In the genomic region with DNA sequence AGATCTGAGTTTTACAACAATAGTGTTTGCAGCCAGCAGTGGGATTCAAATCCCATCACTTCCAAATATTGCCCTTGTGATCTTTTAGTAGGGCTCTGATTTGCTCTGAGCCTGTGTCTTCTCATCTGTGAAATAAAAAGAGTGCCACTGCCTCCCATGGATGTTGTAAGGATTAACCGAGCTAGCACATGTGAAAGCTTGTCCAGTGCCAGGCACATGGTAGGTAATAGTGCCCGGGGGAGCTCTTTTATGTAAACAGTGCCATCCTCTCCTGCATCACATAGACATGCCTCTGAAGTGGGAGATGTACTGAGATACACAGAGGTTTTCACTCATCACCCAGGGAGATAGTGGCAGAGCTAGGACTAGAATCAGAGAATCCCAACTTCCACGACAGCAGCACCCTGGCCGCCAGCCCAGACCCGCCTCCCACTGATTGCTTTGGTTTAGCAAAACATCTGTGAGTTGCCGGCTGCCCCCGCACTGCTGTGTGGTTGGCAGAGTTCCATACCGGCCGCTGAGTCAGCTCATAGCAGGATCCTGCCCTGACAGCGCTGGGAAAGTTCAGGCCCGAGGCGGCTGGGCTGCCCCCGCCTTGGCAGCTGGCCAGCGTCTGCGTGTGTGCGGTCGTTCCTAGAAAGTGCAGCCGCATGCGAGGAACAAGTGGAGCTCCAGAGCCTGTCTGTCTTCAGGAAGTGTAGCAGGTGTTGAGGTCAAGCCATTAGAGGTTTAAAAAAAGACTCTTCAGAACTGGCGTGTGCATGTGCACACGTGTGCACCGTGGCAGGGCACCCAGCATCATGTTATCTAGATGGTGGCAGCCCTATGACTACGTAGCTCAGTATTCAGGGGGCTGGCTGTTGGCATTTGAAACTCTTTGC, we compare ENCODE assay signal across 8 cellular contexts. TPM values are rescaled to one million over a fixed set of nuclear protein-coding genes. Genes with fewer than 3 reads are reported as not detected.
DNase-seq lines count a peak whose midpoint lies in the region; ATAC-seq and TF ChIP-seq lines count a peak whose summit lies in the region.

No MANE protein-coding gene starts in this region.

- peaks cover 2 to 14% of the 10 kb centered on the region in 2 donors for H3K4me1 ChIP-seq in neuronal stem cell (ENCODE audit: control insufficient read depth in 2 of 2, insufficient read depth in 1 of 2, low read depth in 1 of 2, low read length in 2 of 2)
- peaks cover 20 to 78% (median 52%) of the 10 kb centered on the region in 4 donors for H3K4me1 ChIP-seq in stomach

- H3K4me2 ChIP-seq in neuronal stem cell (ENCODE audit: insufficient read depth, low read length, poor library complexity, severe bottlenecking), result no peak overlapping the region

- intact Hi-C loops in stomach (cut with DNase I; ENCODE audit: low total_unique reads), result loop anchor here (10.0 kb wide), 1 partner anchor 59 kb away; no protein-coding TSS in a partner anchor

- ATAC-seq in GM21786 (IDR thresholded peaks at IDR 0.05; ENCODE audit: unreplicated experiment), result peak; percentile 54

- no CpG with 5 or more reads among the region's 23 CpGs for WGBS in neuronal stem cell (ENCODE audit: extremely low coverage in 2 of 2, insufficient read length in 2 of 2, insufficient replicate concordance in 1 of 2), 2 donors
- 1 to 2% (median 1%) methylated on average over 18 to 23 of the region's 23 CpGs for WGBS in stomach, 5 donors

- H2AFZ ChIP-seq in neuronal stem cell (ENCODE audit: low read length), result no peak overlapping the region

- no peak overlapping the region for H3K9ac ChIP-seq in neuronal stem cell (ENCODE audit: low read depth, low read length, poor library complexity)

- no peak for TF ChIP-seq CTCF in stomach (IDR thresholded peaks at IDR 0.05)

- H3K36me3 ChIP-seq in neuronal stem cell (replicated peaks in 1 of 2; ENCODE audit: control insufficient read depth in 2 of 2, insufficient read depth in 2 of 2, low read length in 2 of 2) (peaks cover 28 to 67% of the 10 kb centered on the region in 2 donors), stomach (peaks cover 0 to 30% (median 24%) of the 10 kb centered on the region in 4 donors)

- H3K4me3 ChIP-seq in neuronal stem cell (ENCODE audit: low read length in 2 of 2) (no peak overlapping the region), stomach (peak overlapping the region in 3 of 4 donors; percentile 7 to 27 (median 22))

- H2BK12ac ChIP-seq in neuronal stem cell (ENCODE audit: low read length), result no peak overlapping the region

- H3K23ac ChIP-seq in neuronal stem cell (ENCODE audit: low read depth, low read length, poor library complexity), result peak overlapping the region; percentile 78

- H3K27ac ChIP-seq in neuronal stem cell (replicated peaks; ENCODE audit: low read length) (no peak overlapping the region), stomach (peak overlapping the region in 4 of 5 donors; percentile 7 to 75 (median 55))

- peak; percentile 96 for DNase-seq in DMS53 (lab: John Stamatoyannopoulos, UW)
- peak; percentile 91 to 95 for DNase-seq in Kasumi-1 (lab: John Stamatoyannopoulos, UW)
- peak; percentile 99 for DNase-seq in RPMI7951 (ENCODE audit: low read depth)
- DNase-seq in activated T-helper 1 cell treated with anti-CD3 and anti-CD28 coated beads, Interleukin-2, amount 50 U/mL, for 16 hours (ENCODE audit: low read depth in 1 of 2, low spot score in 1 of 2), result peak; percentile 60 to 87
- DNase-seq in fibroblast of peridontal ligament (ENCODE audit: extremely low read depth), result peak; percentile 99
- no peak for DNase-seq in neuronal stem cell (ENCODE audit: low spot score)
- peak; percentile 94 for DNase-seq in stomach

- no peak overlapping the region for H2BK120ac ChIP-seq in neuronal stem cell (ENCODE audit: low read depth, low read length)

- no peak overlapping the region for H3K14ac ChIP-seq in neuronal stem cell (ENCODE audit: low read length)

- H3K4ac ChIP-seq in neuronal stem cell (ENCODE audit: low read length), result no peak overlapping the region

- H2BK5ac ChIP-seq in neuronal stem cell (ENCODE audit: low read length), result no peak overlapping the region

- H3K9me3 ChIP-seq in neuronal stem cell (replicated peaks in 1 of 2; ENCODE audit: control insufficient read depth in 2 of 2, insufficient read depth in 1 of 2, low read depth in 1 of 2, low read length in 2 of 2) (no peaks in the 10 kb centered on the region), stomach (no peaks in the 10 kb centered on the region)

- TF ChIP-seq EP300 in stomach (IDR thresholded peaks at IDR 0.05), result no peak

- no peak overlapping the region for H2BK15ac ChIP-seq in neuronal stem cell (ENCODE audit: low read length)

- TF ChIP-seq POLR2A in stomach (IDR thresholded peaks at IDR 0.05), result no peak

- H3K27me3 ChIP-seq in neuronal stem cell (ENCODE audit: control insufficient read depth in 3 of 3, insufficient read depth in 3 of 3, low read depth in 1 of 3, low read length in 3 of 3), result no peaks in the 10 kb centered on the region
- H3K27me3 ChIP-seq in stomach, result no peaks in the 10 kb centered on the region

- H3K79me1 ChIP-seq in neuronal stem cell (ENCODE audit: low read depth, low read length), result peaks cover 15% of the 10 kb centered on the region

- no peak overlapping the region for H4K8ac ChIP-seq in neuronal stem cell (ENCODE audit: low read depth, low read length)

- H4K91ac ChIP-seq in neuronal stem cell (ENCODE audit: low read depth, low read length, poor library complexity), result no peak overlapping the region

- H3K18ac ChIP-seq in neuronal stem cell (ENCODE audit: low read length), result no peak overlapping the region

- H2AK5ac ChIP-seq in neuronal stem cell (ENCODE audit: low read depth, low read length), result no peak overlapping the region

RNA-seq across cellular contexts. Expression of a gene that starts 5.0 kb away (rescaled TPM):
- 0.72 and 1.2 TPM in 2 replicates for total RNA-seq in RPMI7951 (2014; rRNA removed; shearing (Covaris generic))
- 63.3 TPM for polyA plus RNA-seq in neuronal stem cell (2013, experiment 1 of 2)
- polyA plus RNA-seq in neuronal stem cell (2013, experiment 2 of 2), result 66.0 TPM
- total RNA-seq in stomach, result 10 to 100 TPM in 1 of 5 donors, 1 to 10 TPM in 4; 2.9 to 25.2 (median 6.2) TPM
- polyA plus RNA-seq in stomach, result 1 to 10 TPM; 2.2 to 4.6 (median 3.8) TPM

Comparison
In these comparisons a context has a peak if more than half of its experiments do, and no peak if none do; other contexts are left out.
1. H3K4me3 ChIP-seq: peak in stomach (3 of 4); none in neuronal stem cell (0 of 2).